29 cellular contexts compared by ENCODE assay signal in the genomic region with DNA sequence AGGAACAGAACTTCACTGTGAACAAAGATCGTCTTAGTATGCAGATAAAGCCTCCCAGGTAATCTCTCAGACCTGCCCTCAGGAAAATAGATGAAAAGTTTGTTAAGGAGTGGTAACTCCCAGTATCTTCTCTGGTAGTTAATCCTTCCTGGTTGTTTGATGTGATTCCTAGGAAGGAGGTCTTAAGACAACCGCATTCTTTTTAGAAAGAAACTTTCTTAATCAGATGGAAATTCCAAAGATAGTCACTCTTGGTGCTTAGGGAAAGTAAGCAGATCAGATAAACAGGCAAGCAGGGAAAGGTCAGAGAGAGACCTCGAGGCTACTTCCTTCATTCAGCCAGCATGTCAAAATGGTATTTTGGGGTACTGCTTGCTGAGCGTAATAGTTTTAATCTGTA. TPM values are rescaled to one million over a fixed set of nuclear protein-coding genes. Genes with fewer than 3 reads are reported as not detected.
"Had no signal": no experiment of that assay in that cellular context is flagged by ENCODE, and none has a peak within 500 bp of the region (broad histone marks: within the 10 kb centered on the region; RNA-seq: fewer than 3 reads in every experiment).

No MANE protein-coding gene starts in this region.

- H3K27me3 Mint-ChIP-seq: activated B cell treated with CpG ODN at 0.5 μM for 24 hours had no signal

- H3K4me3 ChIP-seq: adrenal gland had no signal

- H3K36me3 Mint-ChIP-seq: activated CD4-positive, alpha-beta memory T cell treated with anti-CD3 and anti-CD28 coated beads for 36 hours had no signal

- H3K27me3 ChIP-seq: adrenal gland had no signal

- H3K36me3 ChIP-seq: adrenal gland had no signal

- H3K4me3 Mint-ChIP-seq: activated B cell treated with CpG ODN at 0.5 μM for 24 hours; activated CD4-positive, alpha-beta memory T cell treated with anti-CD3 and anti-CD28 coated beads for 36 hours; activated naive CD4-positive, alpha-beta T cell treated with anti-CD3 and anti-CD28 coated beads for 36 hours; activated T-cell treated with anti-CD3 and anti-CD28 coated beads, Interleukin-2, amount 50 U/mL, for 4 hours; activated T-helper 1 cell treated with anti-CD3 and anti-CD28 coated beads, Interleukin-12 subunit alpha, Interleukin-12 subunit beta, Interleukin-2, Interleukin-4 antibody, amounts not matched to agents 30 ng/mL and 10 ng/mL and 1 ng/mL, durations not matched to agents 14 hours and 24 hours and 36 hours had no signal

- H3K4me1 ChIP-seq: adrenal gland had no signal

- H3K9me3 ChIP-seq: adrenal gland had no signal

- H3K4me1 Mint-ChIP-seq: activated B cell treated with CpG ODN at 0.5 μM for 24 hours had no signal

- H3K27ac ChIP-seq: adrenal gland, VCaP had no signal

- H3K27ac Mint-ChIP-seq: activated B cell treated with CpG ODN at 0.5 μM for 24 hours; activated CD4-positive, alpha-beta memory T cell treated with anti-CD3 and anti-CD28 coated beads for 36 hours; activated naive CD4-positive, alpha-beta T cell treated with anti-CD3 and anti-CD28 coated beads for 36 hours; activated naive CD4-positive, alpha-beta T cell treated with anti-CD3 and anti-CD28 coated beads, Interleukin-2, amount 50 U/mL, for 72 hours; activated T-helper 1 cell treated with anti-CD3 and anti-CD28 coated beads, Interleukin-12 subunit alpha, Interleukin-12 subunit beta, Interleukin-2, Interleukin-4 antibody, amounts not matched to agents 30 ng/mL and 10 ng/mL and 1 ng/mL, durations not matched to agents 14 hours and 24 hours and 36 hours had no signal

- DNase-seq: activated B cell treated with CpG ODN at 0.5 μM for 24 hours; activated CD4-positive, alpha-beta memory T cell treated with anti-CD3 and anti-CD28 coated beads for 36 hours; activated CD4-positive, alpha-beta T cell treated with anti-CD3 and anti-CD28 coated beads for 4 hours; activated CD4-positive, alpha-beta T cell treated with anti-CD3 and anti-CD28 coated beads, Interleukin-2, amount 50 U/mL, for 1 hour; activated CD4-positive, CD25-positive, alpha-beta regulatory T cell treated with anti-CD3 and anti-CD28 coated beads, Interleukin-2, amount 50 U/mL, for 72 hours; activated CD8-positive, alpha-beta memory T cell treated with anti-CD3 and anti-CD28 coated beads, Interleukin-2, amount 50 U/mL, for 4 hours; activated gamma-delta T cell treated with Interleukin-2 at 50 U/mL for 16 hours; activated naive CD4-positive, alpha-beta T cell treated with anti-CD3 and anti-CD28 coated beads for 36 hours; activated T-cell treated with anti-CD3 and anti-CD28 coated beads for 4 hours; activated T-cell treated with anti-CD3 and anti-CD28 coated beads, Interleukin-2, amount 50 U/mL, for 4 hours; adrenal gland; aorta; NCI-H1092 treated with DMSO at 0.1 percent for 48 hours; NCI-H1417; NCI-H187 treated with DMSO at 0.1 percent for 48 hours; NCI-H2081; NCI-H226; NCI-H526; NCI-H748 treated with DMSO at 0.1 percent for 48 hours; NK-92 treated with Interleukin-12 subunit alpha and Interleukin-12 subunit beta, amount 100 ng/mL, for 24 hours; OCI-M1; Right ventricle myocardium superior; SW 1271; T-helper 1 cell; T-helper 2 cell; T-helper 9 cell had no signal

RNA-seq across cellular contexts. Expression of a gene that starts 30.5 kb away (rescaled TPM):
- total RNA-seq: activated B cell treated with CpG ODN at 0.5 μM for 24 hours; activated CD4-positive, alpha-beta memory T cell treated with anti-CD3 and anti-CD28 coated beads for 36 hours; activated naive CD4-positive, alpha-beta T cell treated with anti-CD3 and anti-CD28 coated beads for 36 hours; activated naive CD4-positive, alpha-beta T cell treated with anti-CD3 and anti-CD28 coated beads, Interleukin-2, amount 50 U/mL, for 72 hours; activated T-cell treated with anti-CD3 and anti-CD28 coated beads, Interleukin-2, amount 50 U/mL, for 4 hours; activated T-helper 1 cell treated with anti-CD3 and anti-CD28 coated beads, Interleukin-12 subunit alpha, Interleukin-12 subunit beta, Interleukin-2, Interleukin-4 antibody, amounts not matched to agents 30 ng/mL and 10 ng/mL and 1 ng/mL, durations not matched to agents 14 hours and 24 hours and 36 hours; adrenal gland; aorta; Right ventricle myocardium superior had no signal
